In the genomic region with DNA sequence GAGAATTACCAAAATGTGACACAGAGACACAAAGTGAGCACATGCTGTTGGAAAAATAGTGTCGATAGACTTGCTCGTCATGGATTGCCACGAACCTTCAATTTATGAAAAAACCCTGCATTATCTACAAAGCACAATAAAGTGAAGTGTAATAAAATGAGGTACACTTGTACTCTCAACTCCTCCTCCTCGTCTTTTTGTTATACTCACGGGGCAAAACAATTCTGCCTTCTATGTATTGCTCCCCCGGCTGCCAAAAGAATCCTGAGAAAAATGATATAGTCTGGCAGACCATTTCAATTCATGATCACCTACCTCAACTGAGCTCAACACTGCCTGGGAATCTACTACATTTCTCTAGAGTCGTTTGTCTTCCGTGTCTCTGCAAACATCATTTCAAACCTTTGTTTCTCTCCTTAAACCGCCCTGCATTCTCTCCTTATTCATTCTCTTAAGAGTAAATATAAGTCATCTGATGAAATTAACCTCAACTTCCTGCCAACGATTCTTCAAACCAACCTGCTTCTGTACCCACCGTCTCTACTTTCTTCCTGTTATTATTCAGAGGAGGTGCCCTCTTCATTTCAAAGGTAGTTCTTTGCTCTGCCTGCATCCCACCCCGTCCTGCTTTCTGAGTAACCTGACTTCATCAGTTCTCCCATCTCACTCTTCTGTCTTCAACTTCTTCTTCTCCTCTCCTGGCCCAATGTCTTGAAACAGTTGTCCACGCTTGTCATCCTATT, we compare ENCODE assay signal across 15 cellular contexts. TPM values are rescaled to one million over a fixed set of nuclear protein-coding genes. Genes with fewer than 3 reads are reported as not detected.
DNase-seq lines count a peak whose midpoint lies in the region; ATAC-seq, FAIRE-seq and TF ChIP-seq lines count a peak whose summit lies in the region.
"Had no signal": no experiment of that assay in that cellular context is flagged by ENCODE, and none has a peak within 500 bp of the region (broad histone marks: within the 10 kb centered on the region; RNA-seq: fewer than 3 reads in every experiment).

No MANE protein-coding gene starts in this region.

- H3K4me3 Mint-ChIP-seq in T-helper 17 cell = no peak overlapping the region
- H3K4me3 Mint-ChIP-seq: GM23338 had no signal

- H3K27ac Mint-ChIP-seq in T-helper 17 cell = no peak overlapping the region
- H3K27ac Mint-ChIP-seq: GM23338 had no signal

- H3K4me1 ChIP-seq in BLaER1 treated with 17β-estradiol and CSF1 and Interleukin-3, amounts not matched to agents 10 nM and 100 nM = peaks cover 9 to 29% (median 19%) of the 10 kb centered on the region in 10 experiments; a peak in 19 of 20 replicates
- H3K4me1 ChIP-seq in esophagus muscularis mucosa = no peaks in the 10 kb centered on the region
- H3K4me1 ChIP-seq: adrenal gland had no signal

- WGBS in esophagus muscularis mucosa = 79% methylated on average over 13 of the region's 13 CpGs

- no peak for DNase-seq in GM18507 (ENCODE audit: extremely low spot score, insufficient read length, low read depth)
- no peak for DNase-seq in T-helper 17 cell
- DNase-seq in epithelial cell of prostate (ENCODE audit: low read depth, low spot score) = no peak
- no peak for DNase-seq in esophagus muscularis mucosa (ENCODE audit: extremely low spot score)
- DNase-seq: adrenal gland, NCI-H1930, NCI-H774 had no signal

- intact Hi-C loops in esophagus muscularis mucosa (cut with DNase I) = no loop called here

- peaks cover 5% of the 10 kb centered on the region for H3K36me3 Mint-ChIP-seq in T-helper 17 cell (ENCODE audit: low read depth)

- H3K27ac ChIP-seq in BLaER1 treated with 17β-estradiol and CSF1 and Interleukin-3, amounts not matched to agents 10 nM and 100 nM = no peak overlapping the region
- H3K27ac ChIP-seq in epithelial cell of prostate = peak overlapping the region; percentile 12
- H3K27ac ChIP-seq in esophagus muscularis mucosa (replicated peaks in 1 of 4) = no peak overlapping the region
- H3K27ac ChIP-seq: adrenal gland, hepatocyte had no signal

- no peaks in the 10 kb centered on the region for H3K27me3 Mint-ChIP-seq in T-helper 17 cell

- H3K4me3 ChIP-seq in BLaER1 treated with 17β-estradiol and CSF1 and Interleukin-3, amounts not matched to agents 10 nM and 100 nM = no peak overlapping the region
- H3K4me3 ChIP-seq in esophagus muscularis mucosa = no peak overlapping the region
- H3K4me3 ChIP-seq: adrenal gland, GM23338, hepatocyte had no signal

- peaks cover 4 to 18% (median 13%) of the 10 kb centered on the region in 11 experiments; a peak in 16 of 22 replicates for H3K9me3 ChIP-seq in BLaER1 treated with 17β-estradiol and CSF1 and Interleukin-3, amounts not matched to agents 10 nM and 100 nM (replicated peaks in 1 of 11)
- H3K9me3 ChIP-seq in T-helper 17 cell (ENCODE audit: control insufficient read depth, low read length, poor library complexity, severe bottlenecking) = no peaks in the 10 kb centered on the region
- H3K9me3 ChIP-seq in esophagus muscularis mucosa = no peaks in the 10 kb centered on the region
- H3K9me3 ChIP-seq: adrenal gland had no signal

- no peak overlapping the region for H3K9ac ChIP-seq in BLaER1 treated with 17β-estradiol and CSF1 and Interleukin-3, amounts not matched to agents 10 nM and 100 nM

- peak; percentile 31 for FAIRE-seq in GM18507 (lab: Jason Lieb, UNC)

- no peaks in the 10 kb centered on the region for H3K36me3 ChIP-seq in BLaER1 treated with 17β-estradiol and CSF1 and Interleukin-3, amounts not matched to agents 10 nM and 100 nM
- H3K36me3 ChIP-seq in esophagus muscularis mucosa = no peaks in the 10 kb centered on the region
- H3K36me3 ChIP-seq: adrenal gland had no signal

- peaks cover 20% of the 10 kb centered on the region for H3K4me1 Mint-ChIP-seq in T-helper 17 cell

- H3K27me3 ChIP-seq in BLaER1 treated with 17β-estradiol and CSF1 and Interleukin-3, amounts not matched to agents 10 nM and 100 nM = no peaks in the 10 kb centered on the region
- H3K27me3 ChIP-seq in esophagus muscularis mucosa = peaks cover 0 to 4% (median 0%) of the 10 kb centered on the region in 4 donors
- H3K27me3 ChIP-seq: hepatocyte had no signal

- TF ChIP-seq CTCF in esophagus muscularis mucosa (IDR thresholded peaks at IDR 0.05) = no peak

- ATAC-seq in T-helper 17 cell = peak; percentile 96
- ATAC-seq in HG03196 (IDR thresholded peaks at IDR 0.05; ENCODE audit: unreplicated experiment) = no peak
- ATAC-seq in HG03135 (IDR thresholded peaks at IDR 0.05; ENCODE audit: unreplicated experiment) = no peak
- ATAC-seq: GM23338 had no signal

- TF ChIP-seq POLR2A in esophagus muscularis mucosa (IDR thresholded peaks at IDR 0.05; ENCODE audit: low read depth) = no peak

- H4K20me1 ChIP-seq in BLaER1 treated with 17β-estradiol and CSF1 and Interleukin-3, amounts not matched to agents 10 nM and 100 nM = no peaks in the 10 kb centered on the region

- peak overlapping the region; percentile 30 to 61 (median 43); a peak in 21 of 22 replicates for H3K4me2 ChIP-seq in BLaER1 treated with 17β-estradiol and CSF1 and Interleukin-3, amounts not matched to agents 10 nM and 100 nM
- H3K4me2 ChIP-seq: GM23338, hepatocyte had no signal

- no peak for TF ChIP-seq EP300 in esophagus muscularis mucosa (IDR thresholded peaks at IDR 0.05)

RNA-seq across cellular contexts. Expression of gene IL19, which starts 12.9 kb away (rescaled TPM):
- not detected for total RNA-seq in T-helper 17 cell
- not detected for total RNA-seq in esophagus muscularis mucosa
- total RNA-seq: adrenal gland, GM23338, myocyte, renal cortical epithelial cell had no signal

RNA-seq across cellular contexts. Expression of gene IL10, which starts 14.6 kb away (rescaled TPM):
- total RNA-seq in T-helper 17 cell = under 1 TPM; 0.20 to 0.76 TPM
- 1 to 10 TPM in 3 of 4 donors, under 1 TPM in 1; 0.83 to 5.1 (median 3.5) TPM for total RNA-seq in esophagus muscularis mucosa
- total RNA-seq: GM23338, hepatocyte, myocyte, renal cortical epithelial cell, SK-MEL-5 had no signal
